ENCODE assay signal across 8 cellular contexts in genomic region chr11:64284048-64284961, GRCh38. TPM values are rescaled to one million over a fixed set of nuclear protein-coding genes. Genes with fewer than 3 reads are reported as not detected.
DNase-seq lines count a peak whose midpoint lies in the region; ATAC-seq and TF ChIP-seq lines count a peak whose summit lies in the region.

Gene BAD (minus strand): TSS chr11:64284665. CDS start chr11:64284368, 297 bp downstream.

- no peaks in the 10 kb centered on the region for H3F3A ChIP-seq in GM23248 (ENCODE audit: insufficient read depth)

- no peaks in the 10 kb centered on the region for H4K20me1 ChIP-seq in DND-41 (ENCODE audit: insufficient read depth, low read length)
- H4K20me1 ChIP-seq in GM23248 (ENCODE audit: insufficient read depth) = no peaks in the 10 kb centered on the region

- DNase-seq in DND-41 (peak; percentile 95), GM23248 (peak; percentile 98), Kasumi-1 (lab: John Stamatoyannopoulos, UW) (peak; percentile 87 to 90), RKO (ENCODE audit: low spot score) (peak; percentile 93), activated T-helper 1 cell treated with Interleukin-2 at 50 U/mL for 16 hours (ENCODE audit: low read depth) (peak; percentile 88), esophagus muscularis mucosa (ENCODE audit: extremely low spot score) (peak; percentile 99), myocyte (ENCODE audit: low read depth) (peak; percentile 93)
- peak; percentile 85 to 88 for DNase-seq in stimulated activated CD8-positive, alpha-beta memory T cell treated with anti-CD3 and anti-CD28 coated beads, Interleukin-7, amount 100 ng/mL, for 4 hours (ENCODE audit: low read depth in 2 of 2)

- H3K4me2 ChIP-seq in DND-41 (ENCODE audit: insufficient read depth, low read length) = peak within 1 kb of the TSS; percentile 83
- H3K4me2 ChIP-seq in GM23248 (ENCODE audit: unreplicated experiment) = peak within 1 kb of the TSS; percentile 97

- H3K27ac ChIP-seq in DND-41 (ENCODE audit: low read length) = peak within 1 kb of the TSS; percentile 71
- H3K27ac ChIP-seq in GM23248 = peak within 1 kb of the TSS; percentile 88
- peak within 1 kb of the TSS; percentile 85 to 98 (median 98) for H3K27ac ChIP-seq in esophagus muscularis mucosa (replicated peaks in 1 of 4)

- intact Hi-C loops in esophagus muscularis mucosa (cut with DNase I) = no loop called here

- in situ Hi-C loops in GM23248 (cut with MboI) = no loop called here

- ATAC-seq in DND-41 (ENCODE audit: insufficient read depth, low read depth) = peak; percentile 89

- no peaks in the 10 kb centered on the region for H3K9me3 ChIP-seq in DND-41 (ENCODE audit: insufficient read depth, low read length, severe bottlenecking)
- H3K9me3 ChIP-seq in GM23248 (ENCODE audit: low read depth) = no peaks in the 10 kb centered on the region
- no peaks in the 10 kb centered on the region for H3K9me3 ChIP-seq in esophagus muscularis mucosa

- H3K4me1 ChIP-seq in DND-41 (ENCODE audit: insufficient read depth, low read length) = peaks cover 36% of the 10 kb centered on the region
- no peaks in the 10 kb centered on the region for H3K4me1 ChIP-seq in GM23248 (ENCODE audit: insufficient read depth)
- H3K4me1 ChIP-seq in esophagus muscularis mucosa = peaks cover 29 to 58% (median 46%) of the 10 kb centered on the region in 4 donors

- H3K4me3 ChIP-seq in DND-41 (ENCODE audit: low read depth in 1 of 2, low read length in 2 of 2) = peak within 1 kb of the TSS; percentile 39 to 67; a peak in 3 of 4 replicates
- H3K4me3 ChIP-seq in GM23248 = peak within 1 kb of the TSS; percentile 88
- H3K4me3 ChIP-seq in esophagus muscularis mucosa = peak within 1 kb of the TSS; percentile 75 to 96 (median 88)

- peak; percentile 31 for TF ChIP-seq POLR2A in esophagus muscularis mucosa (IDR thresholded peaks at IDR 0.05; ENCODE audit: low read depth)

- TF ChIP-seq CTCF in DND-41 (IDR thresholded peaks at IDR 0.05; ENCODE audit: borderline replicate concordance, extremely low read depth, low read length, poor library complexity, severe bottlenecking) (peak; percentile 20), esophagus muscularis mucosa (IDR thresholded peaks at IDR 0.05) (no peak)

- no peaks in the 10 kb centered on the region for H3K9me2 ChIP-seq in GM23248 (ENCODE audit: insufficient read depth)

- WGBS in GM23248 (ENCODE audit: low coverage in 1 of 2, low lambda C conversion rate in 2 of 2, missing lambda C conversion rate in 2 of 2), 2 experiments = 3 to 4% methylated on average over 37 to 39 of the region's 44 CpGs
- WGBS in esophagus muscularis mucosa = 6% methylated on average over 10 of the region's 44 CpGs

- no peak for TF ChIP-seq EP300 in esophagus muscularis mucosa (IDR thresholded peaks at IDR 0.05)

- H3K27me3 ChIP-seq in DND-41 (ENCODE audit: insufficient read depth, low read length, poor library complexity) = no peaks in the 10 kb centered on the region
- H3K27me3 ChIP-seq in GM23248 (replicated peaks; ENCODE audit: insufficient read depth) = no peaks in the 10 kb centered on the region
- H3K27me3 ChIP-seq in esophagus muscularis mucosa = no peaks in the 10 kb centered on the region

- peaks cover 20% of the 10 kb centered on the region for H3K36me3 ChIP-seq in DND-41 (ENCODE audit: insufficient read depth, low read length)
- 0 out of 2 replicates have a peak, but pooled peaks cover 5% of the 10 kb centered on the region for H3K36me3 ChIP-seq in GM23248 (ENCODE audit: low read depth)
- peaks cover 0 to 35% (median 23%) of the 10 kb centered on the region in 4 donors for H3K36me3 ChIP-seq in esophagus muscularis mucosa

- H2AFZ ChIP-seq in DND-41 (ENCODE audit: low read depth, low read length) = peak within 1 kb of the TSS; percentile 80
- H2AFZ ChIP-seq in GM23248 = peak within 1 kb of the TSS; percentile 85

- H3K9ac ChIP-seq in DND-41 (ENCODE audit: low read depth, low read length) = peak within 1 kb of the TSS; percentile 74
- H3K9ac ChIP-seq in GM23248 = peak within 1 kb of the TSS; percentile 92

- peaks cover 30% of the 10 kb centered on the region for H3K79me2 ChIP-seq in DND-41 (ENCODE audit: insufficient read depth, low read length)
- peaks cover 39% of the 10 kb centered on the region for H3K79me2 ChIP-seq in GM23248 (ENCODE audit: insufficient read depth)

RNA-seq across cellular contexts. Expression of gene BAD, which starts in this region (rescaled TPM):
- total RNA-seq in GM23248 (2014; rRNA removed; shearing (Covaris generic)) = 94.8 and 170 TPM in 2 replicates
- polyA plus RNA-seq in GM23248 (2016; fragmentation: Nextera tagmentation; extraction: Ambion mirVana) = 146 and 159 TPM in 2 replicates
- total RNA-seq in esophagus muscularis mucosa (100 to 1,000 TPM in 3 of 4 donors, 10 to 100 TPM in 1; 99.3 to 138 (median 122) TPM), myocyte (67.5 and 89.1 TPM in 2 replicates)
- polyA plus RNA-seq in myocyte (2012) = 105 TPM

Comparison
In these comparisons a context has a peak if more than half of its experiments do, and no peak if none do; other contexts are left out.
1. Peak in every context shown above with its lines: DNase-seq, ATAC-seq, H3K4me3 ChIP-seq and H3K27ac ChIP-seq.